22 cellular contexts compared by ENCODE assay signal in genomic region chr10:105358911-105359310, GRCh38.
"Had no signal": no experiment of that assay in that cellular context is flagged by ENCODE, and none has a peak within 500 bp of the region (broad histone marks: within the 10 kb centered on the region; RNA-seq: fewer than 3 reads in every experiment).

No MANE protein-coding gene starts in this region.

- H3K4me1 ChIP-seq: breast epithelium, colonic mucosa, right lobe of liver, stomach, transverse colon, uterus had no signal

- H3K27me3 Mint-ChIP-seq: activated CD4-positive, alpha-beta memory T cell treated with anti-CD3 and anti-CD28 coated beads, Interleukin-2, amount 10 ng/mL, durations not matched to agents 7 days and 5 days; activated CD4-positive, alpha-beta T cell treated with anti-CD3 and anti-CD28 coated beads, Interleukin-2, amount 10 ng/mL, durations not matched to agents 24 days and 14 days; activated naive CD4-positive, alpha-beta T cell treated with anti-CD3 and anti-CD28 coated beads, Interleukin-2, amount 10 ng/mL, durations not matched to agents 7 days and 5 days; activated naive CD8-positive, alpha-beta T cell treated with anti-CD3 and anti-CD28 coated beads, Interleukin-2, amount 50 U/mL, for 24 hours; stimulated activated memory B cell treated with anti-CD40 and anti-IgM and Interleukin-4, amounts not matched to agents 10 μg/mL and 1 μg/mL and 100 μg/mL, for 72 hours had no signal

- H3K27me3 ChIP-seq: breast epithelium, colonic mucosa, right lobe of liver, stomach, transverse colon, uterus had no signal

- H3K4me3 Mint-ChIP-seq: activated CD4-positive, alpha-beta memory T cell treated with anti-CD3 and anti-CD28 coated beads, Interleukin-2, amount 10 ng/mL, durations not matched to agents 7 days and 5 days; activated CD4-positive, alpha-beta T cell treated with anti-CD3 and anti-CD28 coated beads, Interleukin-2, amount 10 ng/mL, durations not matched to agents 24 days and 14 days; activated naive CD4-positive, alpha-beta T cell treated with anti-CD3 and anti-CD28 coated beads, Interleukin-2, amount 10 ng/mL, durations not matched to agents 7 days and 5 days; activated naive CD8-positive, alpha-beta T cell treated with anti-CD3 and anti-CD28 coated beads, Interleukin-2, amount 50 U/mL, for 24 hours; activated T-cell treated with anti-CD3 and anti-CD28 coated beads, Interleukin-2, amount 50 U/mL, for 72 hours; endodermal cell; nephron progenitor cell; stimulated activated memory B cell treated with anti-CD40 and anti-IgM and Interleukin-4, amounts not matched to agents 10 μg/mL and 1 μg/mL and 100 μg/mL, for 72 hours had no signal

- H3K4me1 Mint-ChIP-seq: activated CD4-positive, alpha-beta memory T cell treated with anti-CD3 and anti-CD28 coated beads, Interleukin-2, amount 10 ng/mL, durations not matched to agents 7 days and 5 days; activated CD4-positive, alpha-beta T cell treated with anti-CD3 and anti-CD28 coated beads, Interleukin-2, amount 10 ng/mL, durations not matched to agents 24 days and 14 days; activated naive CD4-positive, alpha-beta T cell treated with anti-CD3 and anti-CD28 coated beads, Interleukin-2, amount 10 ng/mL, durations not matched to agents 7 days and 5 days; activated naive CD8-positive, alpha-beta T cell treated with anti-CD3 and anti-CD28 coated beads, Interleukin-2, amount 50 U/mL, for 24 hours; endodermal cell; nephron progenitor cell; stimulated activated memory B cell treated with anti-CD40 and anti-IgM and Interleukin-4, amounts not matched to agents 10 μg/mL and 1 μg/mL and 100 μg/mL, for 72 hours had no signal

- DNase-seq: activated CD4-positive, alpha-beta memory T cell treated with anti-CD3 and anti-CD28 coated beads, Interleukin-2, amount 10 ng/mL, durations not matched to agents 7 days and 5 days; activated CD4-positive, alpha-beta T cell treated with anti-CD3 and anti-CD28 coated beads, Interleukin-2, amount 10 ng/mL, durations not matched to agents 24 days and 14 days; activated effector memory CD4-positive, alpha-beta T cell treated with Interleukin-2 at 50 U/mL for 16 hours; activated naive CD4-positive, alpha-beta T cell treated with anti-CD3 and anti-CD28 coated beads, Interleukin-2, amount 10 ng/mL, durations not matched to agents 7 days and 5 days; activated naive CD8-positive, alpha-beta T cell treated with anti-CD3 and anti-CD28 coated beads, Interleukin-2, amount 50 U/mL, for 24 hours; activated T-cell treated with anti-CD3 and anti-CD28 coated beads, Interleukin-2, amount 50 U/mL, for 72 hours; aorta; colonic mucosa; endodermal cell; mesenchymal stem cell; nephron progenitor cell; nucleus accumbens; right lobe of liver; small intestine; stomach; SW 1271; T-helper 2 cell; transverse colon; uterus had no signal

- ATAC-seq: activated naive CD8-positive, alpha-beta T cell treated with anti-CD3 and anti-CD28 coated beads, Interleukin-2, amount 50 U/mL, for 24 hours; activated T-cell treated with anti-CD3 and anti-CD28 coated beads, Interleukin-2, amount 50 U/mL, for 72 hours; right lobe of liver; stimulated activated memory B cell treated with anti-CD40 and anti-IgM and Interleukin-4, amounts not matched to agents 10 μg/mL and 1 μg/mL and 100 μg/mL, for 72 hours had no signal

- H3K9me3 ChIP-seq: breast epithelium, colonic mucosa, right lobe of liver, uterus had no signal

- H3K9me3 Mint-ChIP-seq: activated CD4-positive, alpha-beta T cell treated with anti-CD3 and anti-CD28 coated beads, Interleukin-2, amount 10 ng/mL, durations not matched to agents 24 days and 14 days had no signal

- H3K36me3 ChIP-seq: breast epithelium, colonic mucosa, right lobe of liver, stomach, transverse colon, uterus had no signal

- FAIRE-seq: keratinocyte, small intestine had no signal

- H3K36me3 Mint-ChIP-seq: activated naive CD4-positive, alpha-beta T cell treated with anti-CD3 and anti-CD28 coated beads, Interleukin-2, amount 10 ng/mL, durations not matched to agents 7 days and 5 days; stimulated activated memory B cell treated with anti-CD40 and anti-IgM and Interleukin-4, amounts not matched to agents 10 μg/mL and 1 μg/mL and 100 μg/mL, for 72 hours had no signal

- H3K27ac ChIP-seq: breast epithelium, colonic mucosa, right lobe of liver, stomach, transverse colon, uterus had no signal

- H3K4me3 ChIP-seq: breast epithelium, colonic mucosa, right lobe of liver, stomach, transverse colon, uterus had no signal

- H3K27ac Mint-ChIP-seq: activated CD4-positive, alpha-beta memory T cell treated with anti-CD3 and anti-CD28 coated beads, Interleukin-2, amount 10 ng/mL, durations not matched to agents 7 days and 5 days; activated CD4-positive, alpha-beta T cell treated with anti-CD3 and anti-CD28 coated beads, Interleukin-2, amount 10 ng/mL, durations not matched to agents 24 days and 14 days; activated naive CD4-positive, alpha-beta T cell treated with anti-CD3 and anti-CD28 coated beads, Interleukin-2, amount 10 ng/mL, durations not matched to agents 7 days and 5 days; activated naive CD8-positive, alpha-beta T cell treated with anti-CD3 and anti-CD28 coated beads, Interleukin-2, amount 50 U/mL, for 24 hours; activated T-cell treated with anti-CD3 and anti-CD28 coated beads, Interleukin-2, amount 50 U/mL, for 72 hours; endodermal cell; nephron progenitor cell; stimulated activated memory B cell treated with anti-CD40 and anti-IgM and Interleukin-4, amounts not matched to agents 10 μg/mL and 1 μg/mL and 100 μg/mL, for 72 hours had no signal
